Comparison of ENCODE assay signal across 14 cellular contexts in the genomic region with DNA sequence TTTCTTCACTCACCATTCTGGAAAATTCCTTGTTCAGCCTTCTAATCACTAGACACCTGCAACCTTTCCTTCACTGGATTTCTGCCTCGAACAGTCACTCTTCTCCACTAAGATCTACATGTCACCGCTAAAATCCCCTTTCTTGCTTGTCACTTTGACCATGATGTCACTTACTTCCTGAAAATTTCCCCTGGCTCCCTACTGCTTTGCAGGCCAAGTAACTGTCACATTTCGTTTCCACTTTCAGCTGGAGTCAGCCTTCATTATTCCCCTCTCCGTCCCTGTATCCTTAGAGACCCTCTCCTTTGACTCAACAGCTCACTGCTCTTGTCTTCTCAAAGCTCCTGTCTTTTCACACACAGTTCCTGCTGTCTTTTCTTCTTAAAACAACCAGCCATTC. TPM values are rescaled to one million over a fixed set of nuclear protein-coding genes. Genes with fewer than 3 reads are reported as not detected.
DNase-seq lines count a peak whose midpoint lies in the region; ATAC-seq and TF ChIP-seq lines count a peak whose summit lies in the region.
"Had no signal": no experiment of that assay in that cellular context is flagged by ENCODE, and none has a peak within 500 bp of the region (broad histone marks: within the 10 kb centered on the region; RNA-seq: fewer than 3 reads in every experiment).

No MANE protein-coding gene starts in this region.

- DNase-seq in KBM-7 (peak; percentile 17), mesothelial cell of epicardium (ENCODE audit: low spot score in 2 of 2, unreplicated experiment in 2 of 2) (no peak), HuH-7 (ENCODE audit: low spot score) (no peak), GM10266 (ENCODE audit: extremely low spot score) (no peak)
- no peak for DNase-seq in CD8-positive, alpha-beta T cell
- DNase-seq: erythroblast, natural killer cell, spleen had no signal

- no peak overlapping the region for H3K4me3 Mint-ChIP-seq in mesothelial cell of epicardium
- no peak overlapping the region for H3K4me3 Mint-ChIP-seq in CD8-positive, alpha-beta T cell
- H3K4me3 Mint-ChIP-seq: natural killer cell; stimulated activated effector memory CD8-positive, alpha-beta T cell treated with anti-CD3 and anti-CD28 coated beads, Interleukin-12 subunit alpha, Interleukin-12 subunit beta, amount 100 ng/mL, for 72 hours; T-helper 2 cell treated with Interferon-gamma antibody and Interleukin-4, amounts not matched to agents 5 μg/mL and 100 μg/mL, for 36 hours had no signal

- H3K27ac ChIP-seq in CD8-positive, alpha-beta T cell (ENCODE audit: low read depth, low read length): no peak overlapping the region
- H3K27ac ChIP-seq: HL-60, spleen had no signal

- POLR2A ChIA-PET in CD8-positive, alpha-beta T cell (lab: Charles Lee): no interaction called here

- ATAC-seq in GM18499 (IDR thresholded peaks at IDR 0.05; ENCODE audit: insufficient read depth, unreplicated experiment) (peak; percentile 96), GM21360 (IDR thresholded peaks at IDR 0.05; ENCODE audit: unreplicated experiment) (peak; percentile 89), HG02973 (IDR thresholded peaks at IDR 0.05; ENCODE audit: unreplicated experiment) (peak; percentile 90)
- ATAC-seq in CD8-positive, alpha-beta T cell: no peak
- ATAC-seq: natural killer cell; stimulated activated effector memory CD8-positive, alpha-beta T cell treated with anti-CD3 and anti-CD28 coated beads, Interleukin-12 subunit alpha, Interleukin-12 subunit beta, amount 100 ng/mL, for 72 hours had no signal

- no peaks in the 10 kb centered on the region for H3K9me3 Mint-ChIP-seq in mesothelial cell of epicardium
- no peaks in the 10 kb centered on the region for H3K9me3 Mint-ChIP-seq in CD8-positive, alpha-beta T cell
- H3K9me3 Mint-ChIP-seq: T-helper 2 cell treated with Interferon-gamma antibody and Interleukin-4, amounts not matched to agents 5 μg/mL and 100 μg/mL, for 36 hours had no signal

- CTCF ChIA-PET in CD8-positive, alpha-beta T cell (lab: Charles Lee): no interaction called here

- H3K4me3 ChIP-seq in CD8-positive, alpha-beta T cell (ENCODE audit: low read depth, low read length): no peak overlapping the region
- H3K4me3 ChIP-seq: spleen had no signal

- intact Hi-C loops in CD8-positive, alpha-beta T cell (cut with DNase I, micrococcal nuclease): no loop called here

- peaks cover 48% of the 10 kb centered on the region for H3K27me3 Mint-ChIP-seq in mesothelial cell of epicardium (ENCODE audit: low read depth)
- H3K27me3 Mint-ChIP-seq in CD8-positive, alpha-beta T cell (ENCODE audit: low read depth): no peaks in the 10 kb centered on the region

- no peak overlapping the region for H3K27ac Mint-ChIP-seq in mesothelial cell of epicardium
- H3K27ac Mint-ChIP-seq in CD8-positive, alpha-beta T cell: no peak overlapping the region
- H3K27ac Mint-ChIP-seq: natural killer cell; stimulated activated effector memory CD8-positive, alpha-beta T cell treated with anti-CD3 and anti-CD28 coated beads, Interleukin-12 subunit alpha, Interleukin-12 subunit beta, amount 100 ng/mL, for 72 hours; T-helper 2 cell treated with Interferon-gamma antibody and Interleukin-4, amounts not matched to agents 5 μg/mL and 100 μg/mL, for 36 hours had no signal

- TF ChIP-seq CTCF in mesothelial cell of epicardium (IDR thresholded peaks at IDR 0.05; ENCODE audit: unreplicated experiment) (no peak), GM10266 (IDR thresholded peaks at IDR 0.05; ENCODE audit: control insufficient read depth, insufficient read depth, low read depth, missing control alignments) (no peak)
- no peak for TF ChIP-seq CTCF in CD8-positive, alpha-beta T cell (IDR thresholded peaks at IDR 0.05)

- H3K4me1 Mint-ChIP-seq in mesothelial cell of epicardium: no peaks in the 10 kb centered on the region
- H3K4me1 Mint-ChIP-seq in CD8-positive, alpha-beta T cell (ENCODE audit: low read depth): no peaks in the 10 kb centered on the region
- H3K4me1 Mint-ChIP-seq: natural killer cell; stimulated activated effector memory CD8-positive, alpha-beta T cell treated with anti-CD3 and anti-CD28 coated beads, Interleukin-12 subunit alpha, Interleukin-12 subunit beta, amount 100 ng/mL, for 72 hours had no signal

- no peaks in the 10 kb centered on the region for H3K27me3 ChIP-seq in CD8-positive, alpha-beta T cell (ENCODE audit: insufficient read depth, low read length)
- H3K27me3 ChIP-seq: spleen had no signal

- H3K9me3 ChIP-seq in CD8-positive, alpha-beta T cell (ENCODE audit: low read length): no peaks in the 10 kb centered on the region
- H3K9me3 ChIP-seq: spleen had no signal

- H3K4me1 ChIP-seq in CD8-positive, alpha-beta T cell (ENCODE audit: insufficient read depth, low read length): no peaks in the 10 kb centered on the region

- H3K36me3 ChIP-seq in CD8-positive, alpha-beta T cell (ENCODE audit: insufficient read depth, low read length): no peaks in the 10 kb centered on the region
- H3K36me3 ChIP-seq: spleen had no signal

- in situ Hi-C loops in KBM-7 (cut with MboI; ENCODE audit: low pct_unique_long_range_greater_than_20kb, low sequenced_read_pairs): no loop called here

- no peaks in the 10 kb centered on the region for H3K36me3 Mint-ChIP-seq in mesothelial cell of epicardium
- no peaks in the 10 kb centered on the region for H3K36me3 Mint-ChIP-seq in CD8-positive, alpha-beta T cell
- H3K36me3 Mint-ChIP-seq: stimulated activated effector memory CD8-positive, alpha-beta T cell treated with anti-CD3 and anti-CD28 coated beads, Interleukin-12 subunit alpha, Interleukin-12 subunit beta, amount 100 ng/mL, for 72 hours had no signal

RNA-seq across cellular contexts. Expression of a gene that starts 15.9 kb away (rescaled TPM):
- total RNA-seq in mesothelial cell of epicardium: not detected in 3 replicates
- total RNA-seq in CD8-positive, alpha-beta T cell: not detected
- total RNA-seq: natural killer cell had no signal
